In the genomic region with DNA sequence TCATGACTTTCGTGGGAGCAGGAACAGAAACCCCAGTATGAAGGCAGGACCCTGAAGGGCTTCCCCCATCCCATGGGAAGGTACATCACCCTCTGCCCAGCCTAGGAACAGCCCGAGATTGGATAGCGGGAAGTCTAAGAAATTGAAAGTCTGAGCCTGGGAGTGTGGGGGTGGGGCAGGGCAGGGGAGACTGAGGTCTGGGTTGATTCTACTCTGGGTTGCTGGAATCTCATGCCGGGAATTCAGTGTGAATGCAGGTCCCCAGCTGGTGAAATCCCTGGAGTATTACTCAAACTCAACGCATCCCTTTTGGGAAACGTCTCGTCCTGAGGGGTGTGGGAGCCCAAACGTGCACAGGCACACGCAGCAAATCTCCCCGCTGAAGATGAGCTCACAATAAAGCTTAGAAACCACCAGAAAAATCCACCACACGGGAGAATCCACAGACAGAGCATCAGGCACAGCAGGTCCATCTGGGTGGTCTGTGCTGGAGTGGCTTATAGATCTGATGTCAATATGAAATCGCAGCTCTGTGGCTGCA, we compare ENCODE assay signal across 26 cellular contexts. TPM values are rescaled to one million over a fixed set of nuclear protein-coding genes. Genes with fewer than 3 reads are reported as not detected.
DNase-seq lines count a peak whose midpoint lies in the region; ATAC-seq and TF ChIP-seq lines count a peak whose summit lies in the region.
"Had no signal": no experiment of that assay in that cellular context is flagged by ENCODE, and none has a peak within 500 bp of the region (broad histone marks: within the 10 kb centered on the region; RNA-seq: fewer than 3 reads in every experiment).

No MANE protein-coding gene starts in this region.

- H3K4me3 ChIP-seq in fibroblast of villous mesenchyme (ENCODE audit: low read depth, low read length) = no peak overlapping the region
- H3K4me3 ChIP-seq: A549, adrenal gland, colonic mucosa, esophagus squamous epithelium, mucosa of descending colon, sigmoid colon had no signal

- no peak for DNase-seq in activated naive CD8-positive, alpha-beta T cell treated with anti-CD3 and anti-CD28 coated beads, Interleukin-2, amount 50 U/mL, for 24 hours
- no peak for DNase-seq in activated naive CD8-positive, alpha-beta T cell treated with anti-CD3 and anti-CD28 coated beads for 36 hours
- peak; percentile 81 for DNase-seq in RPMI7951 (ENCODE audit: low read depth)
- DNase-seq in fibroblast of villous mesenchyme (ENCODE audit: low read depth) = peak; percentile 25
- no peak for DNase-seq in AG08396 (ENCODE audit: low spot score)
- DNase-seq: activated CD4-positive, alpha-beta memory T cell treated with anti-CD3 and anti-CD28 coated beads, Interleukin-2, amount 10 ng/mL, durations not matched to agents 7 days and 5 days; activated CD4-positive, CD25-positive, alpha-beta regulatory T cell treated with anti-CD3 and anti-CD28 coated beads, Interleukin-2, amount 50 U/mL, for 72 hours; activated gamma-delta T cell; activated T-cell treated with anti-CD3 and anti-CD28 coated beads for 4 hours; adrenal gland; colonic mucosa; COR-L47; DMS79; esophagus squamous epithelium; hypothalamus; Kasumi-1; mucosa of descending colon; NCI-H187; NCI-H226; sigmoid colon; SW 1271 had no signal

- no peaks in the 10 kb centered on the region for H3K27me3 Mint-ChIP-seq in activated naive CD8-positive, alpha-beta T cell treated with anti-CD3 and anti-CD28 coated beads, Interleukin-2, amount 50 U/mL, for 24 hours
- H3K27me3 Mint-ChIP-seq in activated naive CD8-positive, alpha-beta T cell treated with anti-CD3 and anti-CD28 coated beads for 36 hours = no peaks in the 10 kb centered on the region
- no peaks in the 10 kb centered on the region for H3K27me3 Mint-ChIP-seq in stimulated activated memory B cell treated with anti-CD40 and anti-IgM and Interleukin-4, amounts not matched to agents 10 μg/mL and 1 μg/mL and 100 μg/mL, for 72 hours
- no peaks in the 10 kb centered on the region for H3K27me3 Mint-ChIP-seq in activated T-helper 17 cell treated with anti-CD3 and anti-CD28 coated beads, Interleukin-2, amount 50 U/mL, for 72 hours
- H3K27me3 Mint-ChIP-seq: activated CD4-positive, alpha-beta memory T cell treated with anti-CD3 and anti-CD28 coated beads, Interleukin-2, amount 10 ng/mL, durations not matched to agents 7 days and 5 days had no signal

- H3K4me1 Mint-ChIP-seq in activated naive CD8-positive, alpha-beta T cell treated with anti-CD3 and anti-CD28 coated beads, Interleukin-2, amount 50 U/mL, for 24 hours = peaks cover 44% of the 10 kb centered on the region
- H3K4me1 Mint-ChIP-seq in activated naive CD8-positive, alpha-beta T cell treated with anti-CD3 and anti-CD28 coated beads for 36 hours = peaks cover 14% of the 10 kb centered on the region
- peaks cover 69% of the 10 kb centered on the region for H3K4me1 Mint-ChIP-seq in stimulated activated memory B cell treated with anti-CD40 and anti-IgM and Interleukin-4, amounts not matched to agents 10 μg/mL and 1 μg/mL and 100 μg/mL, for 72 hours
- peaks cover 6% of the 10 kb centered on the region for H3K4me1 Mint-ChIP-seq in activated T-helper 17 cell treated with anti-CD3 and anti-CD28 coated beads, Interleukin-2, amount 50 U/mL, for 72 hours

- no peaks in the 10 kb centered on the region for H3K9me3 Mint-ChIP-seq in activated naive CD8-positive, alpha-beta T cell treated with anti-CD3 and anti-CD28 coated beads, Interleukin-2, amount 50 U/mL, for 24 hours
- no peaks in the 10 kb centered on the region for H3K9me3 Mint-ChIP-seq in activated naive CD8-positive, alpha-beta T cell treated with anti-CD3 and anti-CD28 coated beads for 36 hours
- no peaks in the 10 kb centered on the region for H3K9me3 Mint-ChIP-seq in stimulated activated memory B cell treated with anti-CD40 and anti-IgM and Interleukin-4, amounts not matched to agents 10 μg/mL and 1 μg/mL and 100 μg/mL, for 72 hours
- H3K9me3 Mint-ChIP-seq in activated T-helper 17 cell treated with anti-CD3 and anti-CD28 coated beads, Interleukin-2, amount 50 U/mL, for 72 hours = no peaks in the 10 kb centered on the region
- H3K9me3 Mint-ChIP-seq: activated CD4-positive, alpha-beta memory T cell treated with anti-CD3 and anti-CD28 coated beads, Interleukin-2, amount 10 ng/mL, durations not matched to agents 7 days and 5 days had no signal

- H3K36me3 Mint-ChIP-seq in activated naive CD8-positive, alpha-beta T cell treated with anti-CD3 and anti-CD28 coated beads, Interleukin-2, amount 50 U/mL, for 24 hours (ENCODE audit: low read depth) = no peaks in the 10 kb centered on the region
- H3K36me3 Mint-ChIP-seq in activated naive CD8-positive, alpha-beta T cell treated with anti-CD3 and anti-CD28 coated beads for 36 hours = no peaks in the 10 kb centered on the region
- peaks cover 9% of the 10 kb centered on the region for H3K36me3 Mint-ChIP-seq in stimulated activated memory B cell treated with anti-CD40 and anti-IgM and Interleukin-4, amounts not matched to agents 10 μg/mL and 1 μg/mL and 100 μg/mL, for 72 hours
- H3K36me3 Mint-ChIP-seq in activated T-helper 17 cell treated with anti-CD3 and anti-CD28 coated beads, Interleukin-2, amount 50 U/mL, for 72 hours (ENCODE audit: low read depth) = no peaks in the 10 kb centered on the region

- no peak overlapping the region for H3K4me3 Mint-ChIP-seq in activated naive CD8-positive, alpha-beta T cell treated with anti-CD3 and anti-CD28 coated beads, Interleukin-2, amount 50 U/mL, for 24 hours
- no peak overlapping the region for H3K4me3 Mint-ChIP-seq in activated naive CD8-positive, alpha-beta T cell treated with anti-CD3 and anti-CD28 coated beads for 36 hours
- H3K4me3 Mint-ChIP-seq in stimulated activated memory B cell treated with anti-CD40 and anti-IgM and Interleukin-4, amounts not matched to agents 10 μg/mL and 1 μg/mL and 100 μg/mL, for 72 hours = no peak overlapping the region
- no peak overlapping the region for H3K4me3 Mint-ChIP-seq in activated T-helper 17 cell treated with anti-CD3 and anti-CD28 coated beads, Interleukin-2, amount 50 U/mL, for 72 hours
- H3K4me3 Mint-ChIP-seq: activated CD4-positive, alpha-beta memory T cell treated with anti-CD3 and anti-CD28 coated beads, Interleukin-2, amount 10 ng/mL, durations not matched to agents 7 days and 5 days had no signal

- TF ChIP-seq CTCF in fibroblast of villous mesenchyme (IDR thresholded peaks at IDR 0.05; ENCODE audit: insufficient read depth, low read depth, low read length) = no peak

- H3K27ac Mint-ChIP-seq in activated naive CD8-positive, alpha-beta T cell treated with anti-CD3 and anti-CD28 coated beads, Interleukin-2, amount 50 U/mL, for 24 hours = peak overlapping the region; percentile 37
- H3K27ac Mint-ChIP-seq in activated naive CD8-positive, alpha-beta T cell treated with anti-CD3 and anti-CD28 coated beads for 36 hours = no peak overlapping the region
- peak overlapping the region; percentile 91 for H3K27ac Mint-ChIP-seq in stimulated activated memory B cell treated with anti-CD40 and anti-IgM and Interleukin-4, amounts not matched to agents 10 μg/mL and 1 μg/mL and 100 μg/mL, for 72 hours
- no peak overlapping the region for H3K27ac Mint-ChIP-seq in activated T-helper 17 cell treated with anti-CD3 and anti-CD28 coated beads, Interleukin-2, amount 50 U/mL, for 72 hours
- H3K27ac Mint-ChIP-seq: activated CD4-positive, alpha-beta memory T cell treated with anti-CD3 and anti-CD28 coated beads, Interleukin-2, amount 10 ng/mL, durations not matched to agents 7 days and 5 days had no signal

- no peak for ATAC-seq in activated naive CD8-positive, alpha-beta T cell treated with anti-CD3 and anti-CD28 coated beads, Interleukin-2, amount 50 U/mL, for 24 hours
- ATAC-seq in stimulated activated memory B cell treated with anti-CD40 and anti-IgM and Interleukin-4, amounts not matched to agents 10 μg/mL and 1 μg/mL and 100 μg/mL, for 72 hours = no peak
- no peak for ATAC-seq in HG03521 (IDR thresholded peaks at IDR 0.05; ENCODE audit: unreplicated experiment)
- no peak for ATAC-seq in activated T-helper 17 cell treated with anti-CD3 and anti-CD28 coated beads, Interleukin-2, amount 50 U/mL, for 72 hours (replicated peaks)
- ATAC-seq: A549, mucosa of descending colon, Right ventricle myocardium inferior had no signal

RNA-seq across cellular contexts. Expression of gene SOCS1, which starts 55.4 kb away (rescaled TPM):
- total RNA-seq in activated naive CD8-positive, alpha-beta T cell treated with anti-CD3 and anti-CD28 coated beads for 36 hours = 10 to 100 TPM; 30.8 to 32.9 TPM
- 17.1 and 21.2 TPM in 2 replicates for total RNA-seq in RPMI7951 (2014; rRNA removed; shearing (Covaris generic))
- 18.4 and 29.4 TPM in 2 replicates for total RNA-seq in fibroblast of villous mesenchyme
- total RNA-seq in activated T-helper 17 cell treated with anti-CD3 and anti-CD28 coated beads, Interleukin-2, amount 50 U/mL, for 72 hours = 100 to 1,000 TPM in 1 of 2 donors, 10 to 100 TPM in 1; 89.7 to 124 TPM

Comparison
In these comparisons a context has a peak if more than half of its experiments do, and no peak if none do; other contexts are left out.
1. H3K27ac Mint-ChIP-seq: peak in activated naive CD8-positive, alpha-beta T cell treated with anti-CD3 and anti-CD28 coated beads, Interleukin-2, amount 50 U/mL, for 24 hours (single experiment) and stimulated activated memory B cell treated with anti-CD40 and anti-IgM and Interleukin-4, amounts not matched to agents 10 μg/mL and 1 μg/mL and 100 μg/mL, for 72 hours (single experiment); none in activated naive CD8-positive, alpha-beta T cell treated with anti-CD3 and anti-CD28 coated beads for 36 hours (single experiment) and activated T-helper 17 cell treated with anti-CD3 and anti-CD28 coated beads, Interleukin-2, amount 50 U/mL, for 72 hours (single experiment).
2. DNase-seq: peak in RPMI7951 (single experiment) and fibroblast of villous mesenchyme (single experiment); none in activated naive CD8-positive, alpha-beta T cell treated with anti-CD3 and anti-CD28 coated beads, Interleukin-2, amount 50 U/mL, for 24 hours (single experiment), activated naive CD8-positive, alpha-beta T cell treated with anti-CD3 and anti-CD28 coated beads for 36 hours (single experiment) and AG08396 (single experiment).